In the genomic region with DNA sequence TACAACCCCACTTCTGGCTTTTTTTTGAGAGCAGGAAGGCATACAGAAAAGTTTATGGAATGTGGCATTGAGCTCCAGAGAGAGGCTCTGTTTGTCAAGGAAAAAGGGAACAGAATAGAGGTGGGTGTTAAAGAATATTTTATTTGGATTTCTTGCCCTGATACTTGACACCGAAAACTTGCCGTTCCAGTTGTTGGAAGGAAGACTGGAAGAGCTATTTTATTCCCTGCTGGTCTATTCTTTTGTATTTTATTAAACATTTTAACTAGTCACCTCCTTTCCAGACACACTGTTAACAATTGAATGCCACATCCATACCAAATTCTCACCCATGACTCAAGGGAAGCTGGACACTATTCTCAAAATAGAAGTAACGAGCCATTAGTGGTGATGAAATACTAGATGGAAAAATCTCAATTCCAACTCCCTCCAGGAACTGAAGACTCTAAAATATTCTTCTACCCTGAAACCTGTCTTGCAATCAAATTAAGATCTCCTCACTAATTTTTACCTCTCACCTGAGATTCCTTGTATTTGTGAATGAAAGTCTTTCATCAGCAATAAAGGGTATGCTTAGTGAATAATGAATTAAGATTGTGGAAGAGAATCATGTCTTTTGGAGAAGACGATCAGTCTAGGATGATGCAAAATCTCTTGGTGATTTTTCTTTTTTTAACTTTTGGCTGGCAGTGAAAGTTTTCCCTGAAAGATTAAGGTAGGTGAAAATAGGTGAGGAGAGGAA, we compare ENCODE assay signal across 35 cellular contexts. TPM values are rescaled to one million over a fixed set of nuclear protein-coding genes. Genes with fewer than 3 reads are reported as not detected.
"Had no signal": no experiment of that assay in that cellular context is flagged by ENCODE, and none has a peak within 500 bp of the region (broad histone marks: within the 10 kb centered on the region; RNA-seq: fewer than 3 reads in every experiment).

No MANE protein-coding gene starts in this region.

- H3K4me1 Mint-ChIP-seq: activated B cell treated with CpG ODN at 0.5 μM for 24 hours; activated CD4-positive, alpha-beta T cell treated with anti-CD3 and anti-CD28 coated beads, Interleukin-2, amount 10 ng/mL, durations not matched to agents 24 days and 14 days; activated CD8-positive, alpha-beta memory T cell treated with anti-CD3 and anti-CD28 coated beads, Interleukin-2, amount 10 ng/mL, durations not matched to agents 7 days and 5 days; activated naive CD4-positive, alpha-beta T cell treated with anti-CD3 and anti-CD28 coated beads, Interleukin-2, amount 50 U/mL, for 24 hours had no signal

- H3K36me3 ChIP-seq: MG63, SJSA1 had no signal

- H3K9me3 ChIP-seq: body of pancreas, SJSA1 had no signal

- H3K9ac ChIP-seq: KMS-11 had no signal

- H3K9me3 Mint-ChIP-seq: activated naive CD4-positive, alpha-beta T cell treated with anti-CD3 and anti-CD28 coated beads, Interleukin-2, amount 50 U/mL, for 24 hours; activated T-cell treated with anti-CD3 and anti-CD28 coated beads, Interleukin-2, amount 50 U/mL, for 24 hours; activated T-helper 1 cell treated with anti-CD3 and anti-CD28 coated beads, Interleukin-12 subunit alpha, Interleukin-12 subunit beta, Interleukin-2, Interleukin-4 antibody, amounts not matched to agents 30 ng/mL and 10 ng/mL and 1 ng/mL, durations not matched to agents 14 hours and 24 hours and 36 hours; T-helper 1 cell treated with Interleukin-12 subunit alpha and Interleukin-12 subunit beta and Interleukin-4 antibody, amounts not matched to agents 30 μg/mL and 1 μg/mL, for 36 hours had no signal

- DNase-seq: activated B cell treated with CpG ODN at 0.5 μM for 24 hours; activated CD4-positive, alpha-beta T cell treated with anti-CD3 and anti-CD28 coated beads for 1 hour; activated CD4-positive, alpha-beta T cell treated with anti-CD3 and anti-CD28 coated beads, Interleukin-2, amount 10 ng/mL, durations not matched to agents 24 days and 14 days; activated CD4-positive, alpha-beta T cell treated with anti-CD3 and anti-CD28 coated beads, Interleukin-2, amount 50 U/mL, for 48 hours; activated CD8-positive, alpha-beta memory T cell treated with anti-CD3 and anti-CD28 coated beads, Interleukin-2, amount 10 ng/mL, durations not matched to agents 7 days and 5 days; activated effector memory CD4-positive, alpha-beta T cell treated with Interleukin-2 at 50 U/mL for 16 hours; activated naive CD4-positive, alpha-beta T cell; activated T-cell treated with anti-CD3 and anti-CD28 coated beads, Interleukin-2, amount 50 U/mL, for 24 hours; aorta; body of pancreas; central memory CD4-positive, alpha-beta T cell; MG63; NCI-H1092 treated with DMSO at 0.1 percent for 48 hours; NCI-H1417 treated with DMSO at 0.1 percent for 48 hours; NCI-H1694; NCI-H2029; NCI-H2107; NCI-H2171 treated with DMSO at 0.1 percent for 48 hours; NCI-H226; NCI-H526; NCI-H82; NK-92 treated with Interleukin-12 subunit alpha and Interleukin-12 subunit beta, amount 100 ng/mL, for 24 hours; OCI-M1; SHP77; SW 1271 had no signal

- H3K4me3 Mint-ChIP-seq: activated B cell treated with CpG ODN at 0.5 μM for 24 hours; activated CD4-positive, alpha-beta T cell treated with anti-CD3 and anti-CD28 coated beads, Interleukin-2, amount 10 ng/mL, durations not matched to agents 24 days and 14 days; activated CD8-positive, alpha-beta memory T cell treated with anti-CD3 and anti-CD28 coated beads, Interleukin-2, amount 10 ng/mL, durations not matched to agents 7 days and 5 days; activated naive CD4-positive, alpha-beta T cell treated with anti-CD3 and anti-CD28 coated beads, Interleukin-2, amount 50 U/mL, for 24 hours; activated T-cell treated with anti-CD3 and anti-CD28 coated beads, Interleukin-2, amount 50 U/mL, for 24 hours; activated T-helper 1 cell treated with anti-CD3 and anti-CD28 coated beads, Interleukin-12 subunit alpha, Interleukin-12 subunit beta, Interleukin-2, Interleukin-4 antibody, amounts not matched to agents 30 ng/mL and 10 ng/mL and 1 ng/mL, durations not matched to agents 14 hours and 24 hours and 36 hours; T-helper 1 cell treated with Interleukin-12 subunit alpha and Interleukin-12 subunit beta and Interleukin-4 antibody, amounts not matched to agents 30 μg/mL and 1 μg/mL, for 36 hours had no signal

- H3K4me3 ChIP-seq: body of pancreas, MG63, SJSA1 had no signal

- H3K27ac ChIP-seq: body of pancreas, KMS-11, RWPE1, SJSA1 had no signal

- FAIRE-seq: bronchial epithelial cell had no signal

- H3K27ac Mint-ChIP-seq: activated B cell treated with CpG ODN at 0.5 μM for 24 hours; activated CD4-positive, alpha-beta T cell treated with anti-CD3 and anti-CD28 coated beads, Interleukin-2, amount 10 ng/mL, durations not matched to agents 24 days and 14 days; activated CD8-positive, alpha-beta memory T cell treated with anti-CD3 and anti-CD28 coated beads, Interleukin-2, amount 10 ng/mL, durations not matched to agents 7 days and 5 days; activated naive CD4-positive, alpha-beta T cell treated with anti-CD3 and anti-CD28 coated beads, Interleukin-2, amount 50 U/mL, for 24 hours; activated T-cell treated with anti-CD3 and anti-CD28 coated beads, Interleukin-2, amount 50 U/mL, for 24 hours; activated T-helper 1 cell treated with anti-CD3 and anti-CD28 coated beads, Interleukin-12 subunit alpha, Interleukin-12 subunit beta, Interleukin-2, Interleukin-4 antibody, amounts not matched to agents 30 ng/mL and 10 ng/mL and 1 ng/mL, durations not matched to agents 14 hours and 24 hours and 36 hours; T-helper 1 cell treated with Interleukin-12 subunit alpha and Interleukin-12 subunit beta and Interleukin-4 antibody, amounts not matched to agents 30 μg/mL and 1 μg/mL, for 36 hours had no signal

- H3K27me3 ChIP-seq: body of pancreas, MG63, SJSA1 had no signal

- ATAC-seq: activated CD8-positive, alpha-beta memory T cell treated with anti-CD3 and anti-CD28 coated beads, Interleukin-2, amount 10 ng/mL, durations not matched to agents 7 days and 5 days; body of pancreas; Panc1; SK-N-SH treated with all-trans-retinoic acid at 6 μM for 48 hours had no signal

- H3K4me2 ChIP-seq: KMS-11 had no signal

- H3K4me1 ChIP-seq: body of pancreas, SJSA1 had no signal

- H3K36me3 Mint-ChIP-seq: activated CD8-positive, alpha-beta memory T cell treated with anti-CD3 and anti-CD28 coated beads, Interleukin-2, amount 10 ng/mL, durations not matched to agents 7 days and 5 days; activated naive CD4-positive, alpha-beta T cell treated with anti-CD3 and anti-CD28 coated beads, Interleukin-2, amount 50 U/mL, for 24 hours had no signal

RNA-seq across cellular contexts. Expression of a gene that starts 28.5 kb away (rescaled TPM):
- total RNA-seq: activated B cell treated with CpG ODN at 0.5 μM for 24 hours; activated CD4-positive, alpha-beta T cell treated with anti-CD3 and anti-CD28 coated beads, Interleukin-2, amount 10 ng/mL, durations not matched to agents 24 days and 14 days; activated CD8-positive, alpha-beta memory T cell treated with anti-CD3 and anti-CD28 coated beads, Interleukin-2, amount 10 ng/mL, durations not matched to agents 7 days and 5 days; activated T-helper 1 cell treated with anti-CD3 and anti-CD28 coated beads, Interleukin-12 subunit alpha, Interleukin-12 subunit beta, Interleukin-2, Interleukin-4 antibody, amounts not matched to agents 30 ng/mL and 10 ng/mL and 1 ng/mL, durations not matched to agents 14 hours and 24 hours and 36 hours; NCI-H460 had no signal
